9 cellular contexts compared by ENCODE assay signal in the genomic region with DNA sequence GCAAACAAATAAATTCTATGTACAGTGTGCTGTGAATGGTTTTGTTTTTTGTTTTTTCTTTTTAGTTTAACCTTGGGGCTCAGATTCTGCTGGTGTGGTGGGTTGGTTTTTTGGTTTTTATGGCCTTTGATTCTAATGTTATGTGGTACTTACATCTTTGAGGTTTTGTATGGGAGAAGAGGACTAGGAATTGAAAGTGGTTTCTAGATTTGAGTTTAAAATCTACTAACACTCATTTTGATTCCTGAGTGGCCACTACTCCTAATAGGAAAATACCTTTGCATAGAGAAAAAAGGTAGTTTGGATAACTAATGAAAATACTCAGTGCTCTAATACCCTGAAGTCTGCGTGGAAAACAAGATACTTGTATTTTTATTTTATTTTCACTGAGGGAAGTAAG.
DNase-seq lines count a peak whose midpoint lies in the region; ATAC-seq and TF ChIP-seq lines count a peak whose summit lies in the region.
"Had no signal": no experiment of that assay in that cellular context is flagged by ENCODE, and none has a peak within 500 bp of the region (broad histone marks: within the 10 kb centered on the region; RNA-seq: fewer than 3 reads in every experiment).

No MANE protein-coding gene starts in this region.

- H3K4me3 ChIP-seq in BE2C (ENCODE audit: low read depth, low read length): peak overlapping the region; percentile 91
- peak overlapping the region; percentile 85 for H3K4me3 ChIP-seq in Jurkat, Clone E6-1 (ENCODE audit: low read length)
- peak overlapping the region; percentile 76 for H3K4me3 ChIP-seq in choroid plexus epithelial cell (ENCODE audit: low read depth, low read length)

- peak overlapping the region; percentile 82 to 100 (median 98) for H3K27ac Mint-ChIP-seq in naive thymus-derived CD8-positive, alpha-beta T cell

- peaks cover 3% of the 10 kb centered on the region for H3K4me1 ChIP-seq in BE2C

- H3K4me1 Mint-ChIP-seq in naive thymus-derived CD8-positive, alpha-beta T cell: peaks cover 7 to 41% (median 29%) of the 10 kb centered on the region in 4 donors

- H3K9me3 ChIP-seq in BE2C: no peaks in the 10 kb centered on the region

- DNase-seq in BE2C (no peak), choroid plexus epithelial cell (ENCODE audit: low read depth) (no peak), 8988T (no peak), A172 (ENCODE audit: low spot score) (no peak), HuH-7 (ENCODE audit: low spot score) (no peak)
- peak; percentile 32 for DNase-seq in Jurkat, Clone E6-1 (ENCODE audit: low read depth, low spot score)
- peak in 3 of 10 donors; percentile 4 to 12 (median 8) for DNase-seq in naive thymus-derived CD8-positive, alpha-beta T cell
- DNase-seq: NCI-H1048 had no signal

- ATAC-seq in naive thymus-derived CD8-positive, alpha-beta T cell: no peak
- no peak for ATAC-seq in HG03045 (IDR thresholded peaks at IDR 0.05; ENCODE audit: unreplicated experiment)

- no peaks in the 10 kb centered on the region for H3K36me3 ChIP-seq in BE2C

- H3K4me3 Mint-ChIP-seq in naive thymus-derived CD8-positive, alpha-beta T cell: peak overlapping the region; percentile 83 to 98 (median 95)

- no peak for TF ChIP-seq CTCF in BE2C (IDR thresholded peaks at IDR 0.05; ENCODE audit: low read depth, low read length)
- no peak for TF ChIP-seq CTCF in choroid plexus epithelial cell (conservative IDR thresholded peaks at IDR 0.05; ENCODE audit: low read depth, low read length)

- no peaks in the 10 kb centered on the region for H3K27me3 ChIP-seq in BE2C

- no peaks in the 10 kb centered on the region for H3K9me3 Mint-ChIP-seq in naive thymus-derived CD8-positive, alpha-beta T cell

- H3K27me3 Mint-ChIP-seq in naive thymus-derived CD8-positive, alpha-beta T cell: no peaks in the 10 kb centered on the region

- H3K36me3 Mint-ChIP-seq in naive thymus-derived CD8-positive, alpha-beta T cell: no peaks in the 10 kb centered on the region

- POLR2A ChIA-PET in naive thymus-derived CD8-positive, alpha-beta T cell (lab: Charles Lee): interaction anchor here (1.6 to 2.0 kb wide), 3 partner anchors 8 to 344 kb away, joined by 5 to 8 read pairs (median 6); partner anchors contain the start of gene USP15
